21 cellular contexts compared by ENCODE assay signal in the genomic region with DNA sequence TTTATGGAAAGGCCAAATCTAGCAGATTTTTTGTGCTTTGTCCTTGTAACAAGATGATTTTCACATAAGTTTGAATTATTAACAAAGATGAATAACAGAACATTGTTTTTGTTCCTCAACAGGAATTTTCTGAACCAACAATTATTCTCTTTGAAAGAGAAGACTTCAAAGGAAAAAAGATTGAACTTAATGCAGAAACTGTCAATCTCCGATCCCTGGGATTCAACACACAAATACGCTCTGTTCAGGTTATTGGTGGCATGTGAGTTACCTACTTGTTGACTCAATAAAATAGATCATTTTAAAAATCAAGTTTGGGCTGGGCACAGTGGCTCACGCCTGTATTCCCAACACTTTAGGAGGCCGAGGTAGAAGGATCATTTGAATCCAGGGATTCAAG.
DNase-seq lines count a peak whose midpoint lies in the region; ATAC-seq and TF ChIP-seq lines count a peak whose summit lies in the region.
"Had no signal": no experiment of that assay in that cellular context is flagged by ENCODE, and none has a peak within 500 bp of the region (broad histone marks: within the 10 kb centered on the region; RNA-seq: fewer than 3 reads in every experiment).

No MANE protein-coding gene starts in this region.

- no peaks in the 10 kb centered on the region for H3K9me2 ChIP-seq in GM23338 (ENCODE audit: insufficient read depth)

- peaks cover 13 to 31% of the 10 kb centered on the region in 2 donors for H3K36me3 Mint-ChIP-seq in activated T-cell treated with anti-CD3 and anti-CD28 coated beads, Interleukin-2, amount 50 U/mL, for 72 hours (ENCODE audit: insufficient read depth in 2 of 2)
- H3K36me3 Mint-ChIP-seq in activated T-cell treated with anti-CD3 and anti-CD28 coated beads, Interleukin-2, amount 50 U/mL, for 4 hours (ENCODE audit: insufficient read depth) = peaks cover 41% of the 10 kb centered on the region
- peaks cover 6% of the 10 kb centered on the region; the same call in 2 of the 3 replicates for H3K36me3 Mint-ChIP-seq in GM23338 (ENCODE audit: low read depth)
- H3K36me3 Mint-ChIP-seq in activated CD8-positive, alpha-beta T cell treated with anti-CD3 and anti-CD28 coated beads for 36 hours (ENCODE audit: low read depth) = peaks cover 22% of the 10 kb centered on the region

- no peaks in the 10 kb centered on the region for H3F3A ChIP-seq in GM23338 (replicated peaks; ENCODE audit: low read depth)

- H3K4me2 ChIP-seq in GM23338 = no peak overlapping the region

- peak overlapping the region; percentile 73 for H3K27ac Mint-ChIP-seq in activated T-cell treated with anti-CD3 and anti-CD28 coated beads, Interleukin-2, amount 50 U/mL, for 72 hours
- no peak overlapping the region for H3K27ac Mint-ChIP-seq in GM23338
- H3K27ac Mint-ChIP-seq in activated CD8-positive, alpha-beta T cell treated with anti-CD3 and anti-CD28 coated beads for 36 hours = no peak overlapping the region
- H3K27ac Mint-ChIP-seq: H9 had no signal

- no peaks in the 10 kb centered on the region for H4K20me1 ChIP-seq in GM23338 (replicated peaks; ENCODE audit: insufficient read depth)

- peaks cover 43% of the 10 kb centered on the region for H3K4me1 Mint-ChIP-seq in activated T-cell treated with anti-CD3 and anti-CD28 coated beads, Interleukin-2, amount 50 U/mL, for 72 hours (ENCODE audit: low read depth)
- peaks cover 17% of the 10 kb centered on the region for H3K4me1 Mint-ChIP-seq in activated T-cell treated with anti-CD3 and anti-CD28 coated beads, Interleukin-2, amount 50 U/mL, for 4 hours (ENCODE audit: low read depth)
- peaks cover 8% of the 10 kb centered on the region for H3K4me1 Mint-ChIP-seq in GM23338
- peaks cover 24% of the 10 kb centered on the region for H3K4me1 Mint-ChIP-seq in activated CD8-positive, alpha-beta T cell treated with anti-CD3 and anti-CD28 coated beads for 36 hours (ENCODE audit: low read depth)

- H2AFZ ChIP-seq in GM23338 = no peak overlapping the region

- H3K4me3 Mint-ChIP-seq in activated T-cell treated with anti-CD3 and anti-CD28 coated beads, Interleukin-2, amount 50 U/mL, for 72 hours = no peak overlapping the region
- no peak overlapping the region for H3K4me3 Mint-ChIP-seq in activated T-cell treated with anti-CD3 and anti-CD28 coated beads, Interleukin-2, amount 50 U/mL, for 4 hours
- no peak overlapping the region for H3K4me3 Mint-ChIP-seq in GM23338
- H3K4me3 Mint-ChIP-seq in activated CD8-positive, alpha-beta T cell treated with anti-CD3 and anti-CD28 coated beads for 36 hours = no peak overlapping the region
- H3K4me3 Mint-ChIP-seq: H9 had no signal

- H3K27ac ChIP-seq in GM23338 (ENCODE audit: low read depth) (0 out of 2 replicates have a peak overlapping the region, but pooled peaks have one; percentile 23), neutrophil (peak overlapping the region; percentile 39)
- H3K27ac ChIP-seq: C4-2B had no signal

- no peak for DNase-seq in activated T-cell treated with anti-CD3 and anti-CD28 coated beads, Interleukin-2, amount 50 U/mL, for 72 hours
- no peak for DNase-seq in activated T-cell treated with anti-CD3 and anti-CD28 coated beads, Interleukin-2, amount 50 U/mL, for 4 hours
- DNase-seq in GM23338 (ENCODE audit: low spot score) = no peak
- DNase-seq in adipocyte (ENCODE audit: low read depth) = no peak
- no peak for DNase-seq in Right ventricle myocardium superior
- no peak for DNase-seq in activated CD8-positive, alpha-beta T cell treated with anti-CD3 and anti-CD28 coated beads for 36 hours
- no peak for DNase-seq in NOMO-1 treated with DMSO at 0.1 percent for 48 hours (lab: John Stamatoyannopoulos, UW; ENCODE audit: unreplicated experiment)
- DNase-seq: 8988T, DMS79 treated with DMSO at 0.1 percent for 48 hours, H9, MM.1S, NCI-H1048, NCI-H1417 treated with DMSO at 0.1 percent for 48 hours, NCI-H187 treated with DMSO at 0.1 percent for 48 hours, NCI-H2107, NCI-H446 treated with DMSO at 0.1 percent for 48 hours, NCI-H526 treated with DMSO at 0.1 percent for 48 hours, PC-3 had no signal

- H3K36me3 ChIP-seq in GM23338 (ENCODE audit: insufficient read depth) = no peaks in the 10 kb centered on the region
- peaks cover 54% of the 10 kb centered on the region for H3K36me3 ChIP-seq in adipocyte (ENCODE audit: control insufficient read depth, insufficient read depth, low read length, severe bottlenecking)
- peaks cover 83% of the 10 kb centered on the region for H3K36me3 ChIP-seq in neutrophil

- no peaks in the 10 kb centered on the region for H3K27me3 ChIP-seq in GM23338 (ENCODE audit: insufficient read depth)
- no peaks in the 10 kb centered on the region for H3K27me3 ChIP-seq in adipocyte (replicated peaks; ENCODE audit: control insufficient read depth, insufficient read depth, low read length)
- H3K27me3 ChIP-seq in neutrophil = no peaks in the 10 kb centered on the region

- ATAC-seq in activated T-cell treated with anti-CD3 and anti-CD28 coated beads, Interleukin-2, amount 50 U/mL, for 72 hours (replicated peaks in 1 of 2) = no peak
- no peak for ATAC-seq in activated T-cell treated with anti-CD3 and anti-CD28 coated beads, Interleukin-2, amount 50 U/mL, for 4 hours
- no peak for ATAC-seq in GM23338
- ATAC-seq in Right ventricle myocardium superior (ENCODE audit: poor library complexity) = no peak
- ATAC-seq in activated CD8-positive, alpha-beta T cell treated with anti-CD3 and anti-CD28 coated beads for 36 hours = no peak
- ATAC-seq: K562, PC-3 had no signal

- no peaks in the 10 kb centered on the region for H3K9me3 Mint-ChIP-seq in activated T-cell treated with anti-CD3 and anti-CD28 coated beads, Interleukin-2, amount 50 U/mL, for 72 hours
- no peaks in the 10 kb centered on the region for H3K9me3 Mint-ChIP-seq in activated T-cell treated with anti-CD3 and anti-CD28 coated beads, Interleukin-2, amount 50 U/mL, for 4 hours
- no peaks in the 10 kb centered on the region for H3K9me3 Mint-ChIP-seq in GM23338
- H3K9me3 Mint-ChIP-seq in activated CD8-positive, alpha-beta T cell treated with anti-CD3 and anti-CD28 coated beads for 36 hours = no peaks in the 10 kb centered on the region
- H3K9me3 Mint-ChIP-seq: H9 had no signal

- H3K79me2 ChIP-seq in GM23338 (replicated peaks; ENCODE audit: insufficient read depth) = no peaks in the 10 kb centered on the region

- POLR2A ChIA-PET in activated CD8-positive, alpha-beta T cell treated with anti-CD3 and anti-CD28 coated beads for 36 hours (lab: Charles Lee) = interaction anchor here (1.1 kb wide), 1 partner anchor 39 kb away, joined by 3 read pairs; no protein-coding TSS in a partner anchor

- CTCF ChIA-PET in activated CD8-positive, alpha-beta T cell treated with anti-CD3 and anti-CD28 coated beads for 36 hours (lab: Charles Lee) = interaction anchor here (0.9 to 17.9 kb wide), 5 partner anchors 12 to 421 kb away, joined by 3 to 423 read pairs (median 4); no protein-coding TSS in a partner anchor

- intact Hi-C loops in Right ventricle myocardium superior (cut with DNase I) = no loop called here
- intact Hi-C loops in activated CD8-positive, alpha-beta T cell treated with anti-CD3 and anti-CD28 coated beads for 36 hours (cut with micrococcal nuclease) = no loop called here

- no peak overlapping the region for H3K4me3 ChIP-seq in GM23338
- H3K4me3 ChIP-seq in adipocyte (ENCODE audit: low read length) = no peak overlapping the region
- H3K4me3 ChIP-seq in neutrophil (ENCODE audit: low read depth in 1 of 2, low read length in 1 of 2) = no peak overlapping the region
- H3K4me3 ChIP-seq: K562 had no signal

- no peaks in the 10 kb centered on the region for H3K4me1 ChIP-seq in GM23338 (ENCODE audit: insufficient read depth)
- H3K4me1 ChIP-seq in adipocyte (ENCODE audit: control insufficient read depth, insufficient read depth, low read length) = peaks cover 25% of the 10 kb centered on the region
- peaks cover 30 to 33% of the 10 kb centered on the region in 2 experiments for H3K4me1 ChIP-seq in neutrophil (ENCODE audit: control insufficient read depth in 1 of 2, insufficient read depth in 1 of 2, low read depth in 1 of 2, low read length in 1 of 2)

- peak overlapping the region; percentile 9 for H3K9ac ChIP-seq in adipocyte (ENCODE audit: low read length)

- H3K9me3 ChIP-seq in adipocyte (ENCODE audit: control insufficient read depth, low read length) (no peaks in the 10 kb centered on the region), neutrophil (no peaks in the 10 kb centered on the region)

- TF ChIP-seq CTCF in GM23338 (conservative IDR thresholded peaks at IDR 0.05; ENCODE audit: low read depth in 2 of 2) = no peak
- TF ChIP-seq CTCF in neutrophil (IDR thresholded peaks at IDR 0.05) = no peak
- no peak for TF ChIP-seq CTCF in activated CD8-positive, alpha-beta T cell treated with anti-CD3 and anti-CD28 coated beads for 36 hours (IDR thresholded peaks at IDR 0.05)

- H3K27me3 Mint-ChIP-seq in activated T-cell treated with anti-CD3 and anti-CD28 coated beads, Interleukin-2, amount 50 U/mL, for 72 hours (ENCODE audit: low read depth) = no peaks in the 10 kb centered on the region
- H3K27me3 Mint-ChIP-seq in activated T-cell treated with anti-CD3 and anti-CD28 coated beads, Interleukin-2, amount 50 U/mL, for 4 hours (ENCODE audit: low read depth) = no peaks in the 10 kb centered on the region
- no peaks in the 10 kb centered on the region for H3K27me3 Mint-ChIP-seq in GM23338 (ENCODE audit: insufficient read depth, low read depth, poor library complexity)
- H3K27me3 Mint-ChIP-seq in activated CD8-positive, alpha-beta T cell treated with anti-CD3 and anti-CD28 coated beads for 36 hours = no peaks in the 10 kb centered on the region

TF ChIP-seq in GM23338, 12 proteins besides CTCF, POLR2A, EP300 and RAD21 (continues in another document):
- TF ChIP-seq ZNF331 (CRISPR knock-in tag; IDR thresholded peaks at IDR 0.05; ENCODE audit: low read depth) = no peak
- TF ChIP-seq, protein P1, sequence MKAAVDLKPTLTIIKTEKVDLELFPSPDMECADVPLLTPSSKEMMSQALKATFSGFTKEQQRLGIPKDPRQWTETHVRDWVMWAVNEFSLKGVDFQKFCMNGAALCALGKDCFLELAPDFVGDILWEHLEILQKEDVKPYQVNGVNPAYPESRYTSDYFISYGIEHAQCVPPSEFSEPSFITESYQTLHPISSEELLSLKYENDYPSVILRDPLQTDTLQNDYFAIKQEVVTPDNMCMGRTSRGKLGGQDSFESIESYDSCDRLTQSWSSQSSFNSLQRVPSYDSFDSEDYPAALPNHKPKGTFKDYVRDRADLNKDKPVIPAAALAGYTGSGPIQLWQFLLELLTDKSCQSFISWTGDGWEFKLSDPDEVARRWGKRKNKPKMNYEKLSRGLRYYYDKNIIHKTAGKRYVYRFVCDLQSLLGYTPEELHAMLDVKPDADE (IDR thresholded peaks at IDR 0.05) = no peak
- no peak for TF ChIP-seq STAT1 (IDR thresholded peaks at IDR 0.05; ENCODE audit: unreplicated experiment)
- no peak for TF ChIP-seq NANOG (IDR thresholded peaks at IDR 0.05; ENCODE audit: borderline replicate concordance)
- TF ChIP-seq POLR2AphosphoS5 (IDR thresholded peaks at IDR 0.05; ENCODE audit: low read depth) = no peak
- no peak for TF ChIP-seq EZH2phosphoT487 (IDR thresholded peaks at IDR 0.05; ENCODE audit: unreplicated experiment)
